In the genomic region with DNA sequence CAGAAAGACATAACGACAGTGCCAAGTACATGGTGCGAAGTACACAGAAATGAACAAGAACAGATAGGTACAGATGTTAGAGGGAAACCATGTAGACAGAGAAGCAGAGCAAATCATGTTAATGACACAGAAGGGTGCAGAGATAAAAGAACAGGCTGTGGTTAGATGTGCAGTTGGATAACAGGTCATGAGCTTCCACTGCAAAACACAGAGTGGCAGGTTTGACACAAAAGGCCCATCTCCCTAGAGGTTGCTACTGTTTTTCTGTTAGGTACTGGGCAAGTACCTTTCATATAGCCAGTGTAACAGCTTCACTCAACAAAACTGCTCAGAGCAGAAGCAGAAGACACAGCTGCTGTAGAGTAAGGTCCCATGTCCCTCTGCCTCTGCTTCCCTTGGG, we compare ENCODE assay signal across 21 cellular contexts.
"Had no signal": no experiment of that assay in that cellular context is flagged by ENCODE, and none has a peak within 500 bp of the region (broad histone marks: within the 10 kb centered on the region; RNA-seq: fewer than 3 reads in every experiment).

No MANE protein-coding gene starts in this region.

- DNase-seq: effector memory CD8-positive, alpha-beta T cell; gastrocnemius medialis; heart right ventricle; hypothalamus; kidney glomerular epithelial cell; natural killer cell; nucleus accumbens; ovary; sigmoid colon; stimulated activated CD4-positive, alpha-beta T cell treated with anti-CD3 and anti-CD28 coated beads, Interleukin-2, amount 100 ng/mL, for 24 hours; stimulated activated CD4-positive, alpha-beta T cell treated with anti-CD3 and anti-CD28 coated beads, Interleukin-4, amount 100 ng/mL, for 4 hours; stimulated activated naive B cell treated with anti-CD40 and anti-IgM and Interleukin-4, amounts not matched to agents 10 μg/mL and 1 μg/mL and 100 μg/mL, for 72 hours; thyroid gland; uterus had no signal

- H3K27ac Mint-ChIP-seq: dendritic cell treated with granulocyte-macrophage colony-stimulating factor and Interleukin-4, amounts not matched to agents 40 ng/mL and 50 ng/mL, for 4 days; effector memory CD8-positive, alpha-beta T cell; natural killer cell; stimulated activated naive B cell treated with anti-CD40 and anti-IgM and Interleukin-4, amounts not matched to agents 10 μg/mL and 1 μg/mL and 100 μg/mL, for 72 hours; type B pancreatic cell had no signal

- H3K27me3 Mint-ChIP-seq: dendritic cell treated with granulocyte-macrophage colony-stimulating factor and Interleukin-4, amounts not matched to agents 40 ng/mL and 50 ng/mL, for 4 days; effector memory CD8-positive, alpha-beta T cell; stimulated activated naive B cell treated with anti-CD40 and anti-IgM and Interleukin-4, amounts not matched to agents 10 μg/mL and 1 μg/mL and 100 μg/mL, for 72 hours; type B pancreatic cell had no signal

- H3K27ac ChIP-seq: epithelial cell of prostate, esophagus muscularis mucosa, gastrocnemius medialis, heart right ventricle, ovary, right atrium auricular region, sigmoid colon, skin epidermis, thyroid gland, uterus had no signal

- H3K4me3 ChIP-seq: esophagus muscularis mucosa, gastrocnemius medialis, heart right ventricle, ovary, right atrium auricular region, sigmoid colon, skin epidermis, thyroid gland, uterus had no signal

- H3K4me1 Mint-ChIP-seq: neural crest cell had no signal

- ATAC-seq: effector memory CD8-positive, alpha-beta T cell; gastrocnemius medialis; heart right ventricle; natural killer cell; stimulated activated naive B cell treated with anti-CD40 and anti-IgM and Interleukin-4, amounts not matched to agents 10 μg/mL and 1 μg/mL and 100 μg/mL, for 72 hours had no signal

- H3K9me3 ChIP-seq: gastrocnemius medialis, ovary, sigmoid colon, thyroid gland, uterus had no signal

- H3K27me3 ChIP-seq: esophagus muscularis mucosa, gastrocnemius medialis, heart right ventricle, ovary, right atrium auricular region, sigmoid colon, thyroid gland, uterus had no signal

- H3K36me3 ChIP-seq: ovary, right atrium auricular region, thyroid gland, uterus had no signal

- H3K9me3 Mint-ChIP-seq: type B pancreatic cell had no signal

- H3K4me1 ChIP-seq: esophagus muscularis mucosa, gastrocnemius medialis, heart right ventricle, right atrium auricular region, sigmoid colon, thyroid gland, uterus had no signal

- H3K4me3 Mint-ChIP-seq: dendritic cell treated with granulocyte-macrophage colony-stimulating factor and Interleukin-4, amounts not matched to agents 40 ng/mL and 50 ng/mL, for 4 days; effector memory CD8-positive, alpha-beta T cell; natural killer cell; neural crest cell; stimulated activated naive B cell treated with anti-CD40 and anti-IgM and Interleukin-4, amounts not matched to agents 10 μg/mL and 1 μg/mL and 100 μg/mL, for 72 hours; type B pancreatic cell had no signal

- H3K36me3 Mint-ChIP-seq: type B pancreatic cell had no signal
